15 cellular contexts compared by ENCODE assay signal in the genomic region with DNA sequence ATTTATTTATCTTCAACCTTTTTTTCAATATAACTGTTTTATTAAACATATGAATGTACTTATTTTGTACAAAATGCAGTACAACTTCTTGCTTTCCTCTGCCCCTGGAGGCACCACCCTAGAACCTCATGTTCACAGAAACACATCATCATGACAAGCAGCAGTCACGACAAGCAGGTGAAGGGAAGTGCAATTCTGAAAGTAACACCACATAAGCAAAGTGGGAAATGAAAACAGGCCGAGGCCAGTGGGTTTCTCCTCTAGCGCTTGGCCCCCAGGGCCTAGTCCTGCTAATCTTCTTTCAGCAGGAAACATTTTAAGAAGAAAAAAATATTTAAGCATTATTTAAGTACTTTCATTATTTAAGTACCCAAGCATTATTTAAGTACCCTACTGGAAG.
DNase-seq lines count a peak whose midpoint lies in the region; ATAC-seq and TF ChIP-seq lines count a peak whose summit lies in the region.
"Had no signal": no experiment of that assay in that cellular context is flagged by ENCODE, and none has a peak within 500 bp of the region (broad histone marks: within the 10 kb centered on the region; RNA-seq: fewer than 3 reads in every experiment).

No MANE protein-coding gene starts in this region.

- ATAC-seq in GM21786 (IDR thresholded peaks at IDR 0.05; ENCODE audit: unreplicated experiment), result peak; percentile 90
- ATAC-seq in HG03139 (IDR thresholded peaks at IDR 0.05; ENCODE audit: unreplicated experiment), result peak; percentile 87

- no peak for TF ChIP-seq CTCF in GM06990 (IDR thresholded peaks at IDR 0.05; ENCODE audit: insufficient read depth, low read length, poor library complexity, severe bottlenecking)

- H3K27me3 ChIP-seq in GM06990 (replicated peaks; ENCODE audit: control insufficient read depth, insufficient read depth, low read length), result no peaks in the 10 kb centered on the region
- H3K27me3 ChIP-seq: esophagus squamous epithelium had no signal

- DNase-seq in GM06990 (ENCODE audit: extremely low read depth, insufficient read length), result peak; percentile 30
- peak; percentile 3 for DNase-seq in GM19238 (ENCODE audit: insufficient read length, low spot score)
- no peak for DNase-seq in NCI-H2196 treated with DMSO at 0.1 percent for 48 hours (lab: John Stamatoyannopoulos, UW; ENCODE audit: unreplicated experiment)
- DNase-seq in NCI-H526 (lab: John Stamatoyannopoulos, UW), result no peak
- DNase-seq in occipital lobe (lab: John Stamatoyannopoulos, UW), result no peak
- no peak for DNase-seq in AG20443 (ENCODE audit: low spot score)
- DNase-seq: activated CD4-positive, alpha-beta T cell treated with anti-CD3 and anti-CD28 coated beads, Interleukin-2, amount 50 U/mL, for 4 hours; activated naive CD4-positive, alpha-beta T cell treated with anti-CD3 and anti-CD28 coated beads, Interleukin-2, amount 50 U/mL, for 16 hours; COR-L47; esophagus squamous epithelium; NCI-H1436; stimulated activated CD4-positive, alpha-beta T cell treated with anti-CD3 and anti-CD28 coated beads, Interleukin-4, amount 100 ng/mL, for 24 hours; T-helper 1 cell had no signal

- H3K36me3 ChIP-seq in GM06990 (ENCODE audit: control insufficient read depth, insufficient read depth, low read length), result no peaks in the 10 kb centered on the region
- H3K36me3 ChIP-seq: esophagus squamous epithelium had no signal

- no peak overlapping the region for H3K4me3 ChIP-seq in GM06990 (replicated peaks; ENCODE audit: low read depth, low read length)
- H3K4me3 ChIP-seq: esophagus squamous epithelium had no signal

Comparison
In these comparisons a context has a peak if more than half of its experiments do, and no peak if none do; other contexts are left out.
1. DNase-seq: peak in GM06990 (single experiment) and GM19238 (single experiment); none in NCI-H2196 treated with DMSO at 0.1 percent for 48 hours (single experiment), NCI-H526 (0 of 2), occipital lobe (single experiment) and AG20443 (single experiment).